ENCODE assay signal across 1 cellular context in the genomic region with DNA sequence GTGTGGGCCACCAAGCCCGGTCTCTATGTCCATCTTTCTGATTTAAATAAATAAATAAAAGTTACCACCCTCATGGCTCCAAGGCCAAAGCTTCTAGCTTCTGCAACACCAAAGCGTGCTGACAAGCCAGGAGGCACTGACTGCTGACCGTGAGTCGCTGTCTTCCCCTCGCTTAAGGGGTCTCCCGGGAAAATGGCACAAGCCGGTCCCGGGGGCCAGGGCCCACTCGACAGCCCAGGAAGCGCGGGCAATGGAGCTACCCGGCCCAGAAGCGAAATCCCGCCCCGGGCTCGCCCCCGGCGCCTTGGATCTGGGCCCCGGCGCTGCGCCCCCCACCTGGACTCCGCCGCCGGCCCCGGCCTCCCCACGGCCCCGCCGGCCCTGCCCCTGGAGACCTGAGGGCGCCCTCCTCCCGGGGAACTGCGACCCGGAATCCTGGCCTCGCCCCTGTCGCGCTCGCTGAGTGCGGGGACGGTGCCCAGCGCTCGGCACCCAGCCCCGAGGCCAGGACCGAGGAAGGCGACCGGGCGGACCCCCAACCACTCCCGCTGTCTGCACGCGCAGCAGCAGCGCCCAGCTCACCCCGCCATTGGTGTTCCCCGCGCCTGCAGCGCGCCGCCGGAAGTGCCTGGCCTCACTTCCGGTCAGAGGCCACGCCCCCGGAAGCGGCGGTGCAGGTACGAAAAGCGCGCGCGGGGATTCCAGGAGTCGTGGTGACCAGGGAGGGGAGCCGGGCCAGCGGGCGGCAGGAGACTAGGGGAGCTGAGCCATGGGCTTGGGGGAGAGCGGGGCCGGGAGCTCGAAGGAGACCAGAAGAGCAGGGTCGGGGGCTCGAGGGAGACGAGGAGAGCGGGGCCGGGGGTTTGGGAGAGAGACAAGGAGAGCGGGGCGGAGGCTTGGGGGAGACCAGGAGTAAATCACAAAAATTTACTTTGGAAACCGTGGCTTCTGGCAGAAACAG.
TF ChIP-seq lines count a peak whose summit lies in the region.

TSS of gene MRM2 (minus strand) at position 626 of the 961 bp plus-strand sequence. CDS start at position 590, 36 bp downstream.
TSS of gene NUDT1 (plus strand) at position 647 of the 961 bp plus-strand sequence. CDS start 2,349 bp downstream, outside the sequence.

TF ChIP-seq in HepG2, 621 proteins besides CTCF, POLR2A, EP300 and RAD21 (continued from another document and continues in another):
- TF ChIP-seq ZNF275 (CRISPR knock-in tag; IDR thresholded peaks at IDR 0.05; ENCODE audit: borderline replicate concordance) (peak; percentile 31; the same call in 1 of the 2 replicates), SMAD9 (CRISPR knock-in tag; IDR thresholded peaks at IDR 0.05) (no peak), BHLHE40 (IDR thresholded peaks at IDR 0.05; ENCODE audit: low read length) (0 out of 2 replicates have a peak, but pooled peaks have one; percentile 17), RARG (CRISPR knock-in tag; IDR thresholded peaks at IDR 0.05; ENCODE audit: low read depth) (no peak), ZNF441 (CRISPR knock-in tag; IDR thresholded peaks at IDR 0.05; ENCODE audit: borderline replicate concordance) (peak; percentile 87), MBD4 (IDR thresholded peaks at IDR 0.05; ENCODE audit: borderline replicate concordance, low read length) (no peak), ZNF878 (CRISPR knock-in tag; IDR thresholded peaks at IDR 0.05) (peak; percentile 81; the same call in 1 of the 2 replicates), FOSL2 (CRISPR knock-in tag; IDR thresholded peaks at IDR 0.05) (peak; percentile 28; the same call in 1 of the 2 replicates), NFE2 (CRISPR knock-in tag; IDR thresholded peaks at IDR 0.05) (no peak), SP140L (CRISPR knock-in tag; IDR thresholded peaks at IDR 0.05; ENCODE audit: borderline replicate concordance) (no peak), NFE2L1 (CRISPR knock-in tag; IDR thresholded peaks at IDR 0.05; ENCODE audit: borderline replicate concordance) (no peak; the same call in 1 of the 2 replicates), ZNF451 (CRISPR knock-in tag; IDR thresholded peaks at IDR 0.05) (peak; percentile 82; the same call in 1 of the 2 replicates), ATF7-NPFF (CRISPR knock-in tag; IDR thresholded peaks at IDR 0.05; ENCODE audit: low read depth) (peak; percentile 87; the same call in 1 of the 2 replicates), TOPORS (CRISPR knock-in tag; IDR thresholded peaks at IDR 0.05) (peak; percentile 84), MXI1 (IDR thresholded peaks at IDR 0.05; ENCODE audit: borderline replicate concordance, low read depth, low read length) (peak; percentile 97; the same call in 2 of the 3 replicates), NRL (CRISPR knock-in tag; IDR thresholded peaks at IDR 0.05; ENCODE audit: borderline replicate concordance) (peak; percentile 74; the same call in 1 of the 2 replicates), ZNF367 (CRISPR knock-in tag; IDR thresholded peaks at IDR 0.05; ENCODE audit: borderline replicate concordance) (no peak), ZNF646 (CRISPR knock-in tag; IDR thresholded peaks at IDR 0.05) (no peak), ZNF652 (CRISPR knock-in tag; IDR thresholded peaks at IDR 0.05; ENCODE audit: borderline replicate concordance, low read depth) (no peak), NFRKB (IDR thresholded peaks at IDR 0.05) (no peak), ZNF136 (CRISPR knock-in tag; IDR thresholded peaks at IDR 0.05; ENCODE audit: low read depth) (peak; percentile 64; the same call in 1 of the 2 replicates), ZNF768 (CRISPR knock-in tag; IDR thresholded peaks at IDR 0.05) (peak; percentile 72), TFE3 (CRISPR knock-in tag; IDR thresholded peaks at IDR 0.05) (0 out of 2 replicates have a peak, but pooled peaks have one; percentile 26), SCMH1 (CRISPR knock-in tag; IDR thresholded peaks at IDR 0.05; ENCODE audit: borderline replicate concordance) (no peak), ZNF75D (CRISPR knock-in tag; IDR thresholded peaks at IDR 0.05; ENCODE audit: borderline replicate concordance) (no peak), MTA3 (CRISPR knock-in tag; IDR thresholded peaks at IDR 0.05) (no peak), ERF (CRISPR knock-in tag; IDR thresholded peaks at IDR 0.05) (peak; percentile 81; the same call in 1 of the 2 replicates), TOE1 (CRISPR knock-in tag; IDR thresholded peaks at IDR 0.05) (peak; percentile 34; the same call in 1 of the 2 replicates), TP53 (CRISPR knock-in tag; conservative IDR thresholded peaks at IDR 0.05) (no peak), ZNF564 (CRISPR knock-in tag; IDR thresholded peaks at IDR 0.05) (peak; percentile 89), TCF7 (IDR thresholded peaks at IDR 0.05; ENCODE audit: low read depth) (no peak), RFX3 (CRISPR knock-in tag; IDR thresholded peaks at IDR 0.05) (no peak), KDM4B (CRISPR knock-in tag; IDR thresholded peaks at IDR 0.05) (no peak), RELA (CRISPR knock-in tag; IDR thresholded peaks at IDR 0.05) (no peak; the same call in 1 of the 2 replicates), BCL6 (CRISPR knock-in tag; IDR thresholded peaks at IDR 0.05) (peak; percentile 27; the same call in 1 of the 2 replicates), ZNF572 (CRISPR knock-in tag; IDR thresholded peaks at IDR 0.05) (peak; percentile 83; the same call in 1 of the 2 replicates), NPAS2 (CRISPR knock-in tag; IDR thresholded peaks at IDR 0.05; ENCODE audit: borderline replicate concordance) (no peak)
- TF ChIP-seq, protein P1, sequence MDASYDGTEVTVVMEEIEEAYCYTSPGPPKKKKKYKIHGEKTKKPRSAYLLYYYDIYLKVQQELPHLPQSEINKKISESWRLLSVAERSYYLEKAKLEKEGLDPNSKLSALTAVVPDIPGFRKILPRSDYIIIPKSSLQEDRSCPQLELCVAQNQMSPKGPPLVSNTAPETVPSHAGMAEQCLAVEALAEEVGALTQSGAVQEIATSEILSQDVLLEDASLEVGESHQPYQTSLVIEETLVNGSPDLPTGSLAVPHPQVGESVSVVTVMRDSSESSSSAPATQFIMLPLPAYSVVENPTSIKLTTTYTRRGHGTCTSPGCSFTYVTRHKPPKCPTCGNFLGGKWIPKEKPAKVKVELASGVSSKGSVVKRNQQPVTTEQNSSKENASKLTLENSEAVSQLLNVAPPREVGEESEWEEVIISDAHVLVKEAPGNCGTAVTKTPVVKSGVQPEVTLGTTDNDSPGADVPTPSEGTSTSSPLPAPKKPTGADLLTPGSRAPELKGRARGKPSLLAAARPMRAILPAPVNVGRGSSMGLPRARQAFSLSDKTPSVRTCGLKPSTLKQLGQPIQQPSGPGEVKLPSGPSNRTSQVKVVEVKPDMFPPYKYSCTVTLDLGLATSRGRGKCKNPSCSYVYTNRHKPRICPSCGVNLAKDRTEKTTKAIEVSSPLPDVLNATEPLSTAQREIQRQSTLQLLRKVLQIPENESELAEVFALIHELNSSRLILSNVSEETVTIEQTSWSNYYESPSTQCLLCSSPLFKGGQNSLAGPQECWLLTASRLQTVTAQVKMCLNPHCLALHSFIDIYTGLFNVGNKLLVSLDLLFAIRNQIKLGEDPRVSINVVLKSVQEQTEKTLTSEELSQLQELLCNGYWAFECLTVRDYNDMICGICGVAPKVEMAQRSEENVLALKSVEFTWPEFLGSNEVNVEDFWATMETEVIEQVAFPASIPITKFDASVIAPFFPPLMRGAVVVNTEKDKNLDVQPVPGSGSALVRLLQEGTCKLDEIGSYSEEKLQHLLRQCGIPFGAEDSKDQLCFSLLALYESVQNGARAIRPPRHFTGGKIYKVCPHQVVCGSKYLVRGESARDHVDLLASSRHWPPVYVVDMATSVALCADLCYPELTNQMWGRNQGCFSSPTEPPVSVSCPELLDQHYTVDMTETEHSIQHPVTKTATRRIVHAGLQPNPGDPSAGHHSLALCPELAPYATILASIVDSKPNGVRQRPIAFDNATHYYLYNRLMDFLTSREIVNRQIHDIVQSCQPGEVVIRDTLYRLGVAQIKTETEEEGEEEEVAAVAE (CRISPR knock-in tag; IDR thresholded peaks at IDR 0.05; ENCODE audit: borderline replicate concordance), result no peak
- TF ChIP-seq, protein P2, sequence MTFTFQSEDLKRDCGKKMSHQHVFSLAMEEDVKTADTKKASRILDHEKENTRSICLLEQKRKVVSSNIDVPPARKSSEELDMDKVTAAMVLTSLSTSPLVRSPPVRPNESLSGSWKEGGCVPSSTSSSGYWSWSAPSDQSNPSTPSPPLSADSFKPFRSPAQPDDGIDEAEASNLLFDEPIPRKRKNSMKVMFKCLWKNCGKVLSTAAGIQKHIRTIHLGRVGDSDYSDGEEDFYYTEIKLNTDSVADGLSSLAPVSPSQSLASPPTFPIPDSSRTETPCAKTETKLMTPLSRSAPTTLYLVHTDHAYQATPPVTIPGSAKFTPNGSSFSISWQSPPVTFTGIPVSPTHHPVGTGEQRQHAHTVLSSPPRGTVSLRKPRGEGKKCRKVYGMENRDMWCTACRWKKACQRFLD (CRISPR knock-in tag; IDR thresholded peaks at IDR 0.05; ENCODE audit: borderline replicate concordance), result 0 out of 2 replicates have a peak, but pooled peaks have one; percentile 48
- TF ChIP-seq, protein P3, sequence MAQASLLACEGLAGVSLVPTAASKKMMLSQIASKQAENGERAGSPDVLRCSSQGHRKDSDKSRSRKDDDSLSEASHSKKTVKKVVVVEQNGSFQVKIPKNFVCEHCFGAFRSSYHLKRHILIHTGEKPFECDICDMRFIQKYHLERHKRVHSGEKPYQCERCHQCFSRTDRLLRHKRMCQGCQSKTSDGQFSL (CRISPR knock-in tag; IDR thresholded peaks at IDR 0.05), result no peak
- TF ChIP-seq, protein P4, sequence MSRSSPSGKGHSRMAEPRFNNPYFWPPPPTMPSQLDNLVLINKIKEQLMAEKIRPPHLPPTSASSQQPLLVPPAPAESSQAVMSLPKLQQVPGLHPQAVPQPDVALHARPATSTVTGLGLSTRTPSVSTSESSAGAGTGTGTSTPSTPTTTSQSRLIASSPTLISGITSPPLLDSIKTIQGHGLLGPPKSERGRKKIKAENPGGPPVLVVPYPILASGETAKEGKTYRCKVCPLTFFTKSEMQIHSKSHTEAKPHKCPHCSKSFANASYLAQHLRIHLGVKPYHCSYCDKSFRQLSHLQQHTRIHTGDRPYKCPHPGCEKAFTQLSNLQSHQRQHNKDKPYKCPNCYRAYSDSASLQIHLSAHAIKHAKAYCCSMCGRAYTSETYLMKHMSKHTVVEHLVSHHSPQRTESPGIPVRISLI (CRISPR knock-in tag; IDR thresholded peaks at IDR 0.05; ENCODE audit: borderline replicate concordance), result peak; percentile 33; the same call in 1 of the 2 replicates
